ENCODE assay signal across 1 cellular context in the genomic region with DNA sequence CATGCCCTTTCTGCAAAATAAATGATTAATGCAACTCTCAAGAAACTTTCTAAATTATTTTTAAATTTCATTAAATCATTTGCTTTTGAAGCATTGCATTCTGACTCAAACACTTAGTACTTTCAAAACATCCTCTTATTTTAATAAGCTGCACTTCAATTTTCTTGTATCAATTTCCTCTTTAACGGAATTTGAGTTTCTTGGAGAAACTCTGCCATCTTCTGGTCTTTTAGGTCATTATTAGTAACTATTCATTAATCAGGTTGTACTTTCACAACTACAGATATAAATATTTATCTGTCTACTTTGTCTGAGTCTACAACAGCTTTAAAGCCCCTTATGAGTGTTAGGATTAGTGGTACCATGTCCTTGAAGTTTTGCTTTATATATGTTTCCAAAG.
A peak's percentile ranks its signal among the peaks of the same experiment; 100 is the strongest.
TF ChIP-seq lines count a peak whose summit lies in the region.

No MANE protein-coding gene starts in this region.

TF ChIP-seq in HepG2, 621 proteins besides CTCF, POLR2A, EP300 and RAD21:
- TF ChIP-seq ZNF720 (CRISPR knock-in tag; IDR thresholded peaks at IDR 0.05): no peak
- TF ChIP-seq ZNF329 (CRISPR knock-in tag; IDR thresholded peaks at IDR 0.05; ENCODE audit: low read depth): no peak
- TF ChIP-seq STAG1 (CRISPR knock-in tag; IDR thresholded peaks at IDR 0.05): peak; percentile 13; the same call in 1 of the 2 replicates
- no peak for TF ChIP-seq GATAD1 (CRISPR knock-in tag; IDR thresholded peaks at IDR 0.05)
